ENCODE assay signal across 8 cellular contexts in genomic region chr17:76537578-76538280, GRCh38. TPM values are rescaled to one million over a fixed set of nuclear protein-coding genes. Genes with fewer than 3 reads are reported as not detected.
DNase-seq lines count a peak whose midpoint lies in the region; ATAC-seq and TF ChIP-seq lines count a peak whose summit lies in the region.

TSS of gene CYGB (minus strand) at chr17:76537709. CDS start at chr17:76537542, 167 bp downstream.

- TF ChIP-seq CTCF in mammary epithelial cell (conservative IDR thresholded peaks at IDR 0.05 in 1 of 2, IDR thresholded peaks at IDR 0.05 in 1 of 2; ENCODE audit: extremely low read depth in 1 of 2, insufficient read depth in 1 of 2, low read depth in 1 of 2, low read length in 2 of 2), result no peak

- peak within 1 kb of the TSS; percentile 36 for H2AFZ ChIP-seq in mammary epithelial cell (ENCODE audit: low read depth, low read length)

- BruUV-seq in mammary epithelial cell (replicated peaks; lab: Mats Ljungman, UMichigan), result no TSS peak

- H3K9me3 Mint-ChIP-seq in IgD-negative memory B cell, result no peaks in the 10 kb centered on the region
- H3K9me3 Mint-ChIP-seq in stimulated activated effector memory CD8-positive, alpha-beta T cell treated with anti-CD3 and anti-CD28 coated beads, Interleukin-12 subunit alpha, Interleukin-12 subunit beta, amount 100 ng/mL, for 72 hours, result no peaks in the 10 kb centered on the region

- H3K27me3 Mint-ChIP-seq in IgD-negative memory B cell, result peaks cover 15% of the 10 kb centered on the region

- H3K27ac Mint-ChIP-seq in IgD-negative memory B cell, result no peak within 1 kb of the TSS
- H3K27ac Mint-ChIP-seq in stimulated activated effector memory CD8-positive, alpha-beta T cell treated with anti-CD3 and anti-CD28 coated beads, Interleukin-12 subunit alpha, Interleukin-12 subunit beta, amount 100 ng/mL, for 72 hours, result no peak within 1 kb of the TSS

- peaks cover 7 to 13% (median 11%) of the 10 kb centered on the region in 3 donors for H3K4me1 Mint-ChIP-seq in IgD-negative memory B cell
- peaks cover 6% of the 10 kb centered on the region for H3K4me1 Mint-ChIP-seq in stimulated activated effector memory CD8-positive, alpha-beta T cell treated with anti-CD3 and anti-CD28 coated beads, Interleukin-12 subunit alpha, Interleukin-12 subunit beta, amount 100 ng/mL, for 72 hours

- DNase-seq in mammary epithelial cell (no peak), left kidney (ENCODE audit: low read depth, low spot score) (peak; percentile 71), NCI-H1436 (lab: John Stamatoyannopoulos, UW) (no peak)
- no peak for DNase-seq in stimulated activated effector memory CD8-positive, alpha-beta T cell treated with anti-CD3 and anti-CD28 coated beads, Interleukin-12 subunit alpha, Interleukin-12 subunit beta, amount 100 ng/mL, for 72 hours (ENCODE audit: low spot score in 2 of 2)

- peak within 1 kb of the TSS; percentile 84 for H3K4me2 ChIP-seq in mammary epithelial cell (ENCODE audit: insufficient read depth, low read depth, low read length)

- no peak within 1 kb of the TSS for H3K9ac ChIP-seq in mammary epithelial cell (ENCODE audit: insufficient read depth, low read length)

- H3K27me3 ChIP-seq in mammary epithelial cell (ENCODE audit: insufficient read depth, low read length), result no peaks in the 10 kb centered on the region

- WGBS in mammary epithelial cell (ENCODE audit: low coverage, missing lambda C conversion rate), result no CpG with 5 or more reads among the region's 95 CpGs

- H3K36me3 ChIP-seq in mammary epithelial cell (ENCODE audit: insufficient read depth, low read length), result no peaks in the 10 kb centered on the region

- peak within 1 kb of the TSS in 2 of 3 experiments; percentile 28 for H3K4me3 ChIP-seq in mammary epithelial cell (replicated peaks in 1 of 3; ENCODE audit: insufficient read depth in 1 of 3, low read depth in 2 of 3, low read length in 3 of 3)

- peaks cover 3% of the 10 kb centered on the region for H3K36me3 Mint-ChIP-seq in IgD-negative memory B cell
- H3K36me3 Mint-ChIP-seq in stimulated activated effector memory CD8-positive, alpha-beta T cell treated with anti-CD3 and anti-CD28 coated beads, Interleukin-12 subunit alpha, Interleukin-12 subunit beta, amount 100 ng/mL, for 72 hours, result peaks cover 5% of the 10 kb centered on the region

- H3K79me2 ChIP-seq in mammary epithelial cell (ENCODE audit: insufficient read depth, low read length), result no peaks in the 10 kb centered on the region

- no peaks in the 10 kb centered on the region for H3K9me3 ChIP-seq in mammary epithelial cell (replicated peaks; ENCODE audit: insufficient read depth, low read length)

- ATAC-seq in stimulated activated effector memory CD8-positive, alpha-beta T cell treated with anti-CD3 and anti-CD28 coated beads, Interleukin-12 subunit alpha, Interleukin-12 subunit beta, amount 100 ng/mL, for 72 hours, result peak; percentile 24
- ATAC-seq in HG03175 (IDR thresholded peaks at IDR 0.05; ENCODE audit: unreplicated experiment) (no peak), HG02884 (IDR thresholded peaks at IDR 0.05; ENCODE audit: unreplicated experiment) (no peak), HG03442 (IDR thresholded peaks at IDR 0.05; ENCODE audit: unreplicated experiment) (no peak)

- dilution Hi-C loops in mammary epithelial cell (cut with HindIII; ENCODE audit: low sequenced_read_pairs), result loop anchor here (5.0 kb wide), 1 partner anchor 90 kb away; no protein-coding TSS in a partner anchor

- no peaks in the 10 kb centered on the region for H4K20me1 ChIP-seq in mammary epithelial cell (ENCODE audit: insufficient read depth, low read length)

- intact Hi-C loops in mammary epithelial cell (cut with micrococcal nuclease), result no loop called here

- in situ Hi-C loops in mammary epithelial cell (cut with MboI; ENCODE audit: low sequenced_read_pairs in 2 of 2), result no loop called here

- H3K27ac ChIP-seq in mammary epithelial cell (ENCODE audit: insufficient read depth, low read depth, low read length), result no peak within 1 kb of the TSS

- H3K4me1 ChIP-seq in mammary epithelial cell (ENCODE audit: insufficient read depth, low read length), result peaks cover 41% of the 10 kb centered on the region

- H3K4me3 Mint-ChIP-seq in IgD-negative memory B cell, result peak within 1 kb of the TSS; percentile 42 to 88 (median 58)
- H3K4me3 Mint-ChIP-seq in stimulated activated effector memory CD8-positive, alpha-beta T cell treated with anti-CD3 and anti-CD28 coated beads, Interleukin-12 subunit alpha, Interleukin-12 subunit beta, amount 100 ng/mL, for 72 hours, result peak within 1 kb of the TSS; percentile 31

- CTCF ChIA-PET in mammary epithelial cell (lab: Charles Lee; ENCODE audit: low non-redundant PET), result no interaction called here

RNA-seq across cellular contexts. Expression of gene CYGB, which starts in this region (rescaled TPM):
- polyA plus RNA-seq in IgD-negative memory B cell (2.1 TPM), mammary epithelial cell (18.8 TPM)
- total RNA-seq in mammary epithelial cell, result 10 to 100 TPM in 1 of 2 donors, 1 to 10 TPM in 1; 3.3 to 17.0 TPM
- polyA minus RNA-seq in mammary epithelial cell, result 18.6 TPM
